ENCODE assay signal across 2 cellular contexts in the genomic region with DNA sequence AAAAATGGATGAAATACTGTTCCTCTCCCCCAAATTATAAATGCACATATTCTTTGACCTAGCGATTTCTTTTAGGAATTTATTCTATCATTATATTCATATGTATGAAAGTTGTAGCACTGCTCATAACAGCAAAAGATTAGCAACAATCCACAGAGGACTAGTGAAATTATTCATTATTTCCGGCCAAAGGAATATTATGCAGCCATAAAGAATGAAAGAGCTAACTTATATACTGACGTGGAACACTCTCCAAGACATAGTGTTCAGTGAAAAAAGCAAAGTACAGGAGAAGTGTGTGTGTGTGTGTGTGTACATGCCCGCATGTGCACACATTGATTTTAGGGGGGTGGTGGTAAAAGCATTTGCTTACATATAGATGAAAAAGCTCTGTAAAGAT.
A peak's percentile ranks its signal among the peaks of the same experiment; 100 is the strongest.
TF ChIP-seq lines count a peak whose summit lies in the region.

No MANE protein-coding gene starts in this region.

TF ChIP-seq in GM23338, 12 proteins besides CTCF, POLR2A, EP300 and RAD21:
- TF ChIP-seq POLR2AphosphoS5 (IDR thresholded peaks at IDR 0.05; ENCODE audit: low read depth) (no peak), STAT1 (IDR thresholded peaks at IDR 0.05; ENCODE audit: unreplicated experiment) (no peak), EZH2phosphoT487 (IDR thresholded peaks at IDR 0.05; ENCODE audit: unreplicated experiment) (peak; percentile 45)

TF ChIP-seq in K562, 482 proteins besides CTCF, POLR2A, EP300 and RAD21:
- TF ChIP-seq, protein P1, sequence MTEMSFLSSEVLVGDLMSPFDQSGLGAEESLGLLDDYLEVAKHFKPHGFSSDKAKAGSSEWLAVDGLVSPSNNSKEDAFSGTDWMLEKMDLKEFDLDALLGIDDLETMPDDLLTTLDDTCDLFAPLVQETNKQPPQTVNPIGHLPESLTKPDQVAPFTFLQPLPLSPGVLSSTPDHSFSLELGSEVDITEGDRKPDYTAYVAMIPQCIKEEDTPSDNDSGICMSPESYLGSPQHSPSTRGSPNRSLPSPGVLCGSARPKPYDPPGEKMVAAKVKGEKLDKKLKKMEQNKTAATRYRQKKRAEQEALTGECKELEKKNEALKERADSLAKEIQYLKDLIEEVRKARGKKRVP (CRISPR knock-in tag; IDR thresholded peaks at IDR 0.05): no peak
- peak; percentile 61 for TF ChIP-seq ZNF146 (CRISPR knock-in tag; IDR thresholded peaks at IDR 0.05; ENCODE audit: unreplicated experiment)
- no peak for TF ChIP-seq ZEB2 (IDR thresholded peaks at IDR 0.05)
